ENCODE assay signal across 8 cellular contexts in the genomic region with DNA sequence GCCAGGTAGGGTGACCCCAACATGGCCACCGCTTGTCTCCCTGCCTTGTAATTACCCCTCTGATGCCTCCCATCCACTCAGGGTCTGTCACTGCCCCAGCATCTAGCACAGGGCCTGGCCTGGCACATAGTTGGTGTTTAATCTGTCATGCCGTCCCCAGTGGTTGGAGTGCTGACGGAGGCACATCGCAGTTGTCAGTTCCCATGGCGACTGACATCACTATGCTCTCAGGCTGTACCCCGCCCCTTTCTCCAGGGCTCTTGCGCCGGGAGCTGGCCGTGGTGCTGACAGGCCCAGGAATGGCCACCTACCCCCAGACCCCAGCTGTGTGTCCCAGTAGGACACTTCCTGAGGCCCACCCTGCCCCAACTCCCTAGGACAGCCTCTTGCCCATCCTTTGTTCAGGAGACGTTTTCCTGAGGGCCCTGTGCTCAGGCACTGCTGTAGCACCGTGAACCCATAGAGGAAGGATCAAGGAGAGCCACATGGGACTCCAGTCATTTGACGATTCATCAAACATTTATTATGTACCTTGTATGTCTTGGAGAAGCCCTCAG. TPM values are rescaled to one million over a fixed set of nuclear protein-coding genes. Genes with fewer than 3 reads are reported as not detected.
DNase-seq lines count a peak whose midpoint lies in the region; ATAC-seq and TF ChIP-seq lines count a peak whose summit lies in the region.

No MANE protein-coding gene starts in this region.

- peak overlapping the region; percentile 66 for H3K4me3 Mint-ChIP-seq in neural crest cell

- peaks cover 12% of the 10 kb centered on the region for H3K27me3 ChIP-seq in fibroblast of lung (ENCODE audit: control insufficient read depth, insufficient read depth, low read length)

- no peaks in the 10 kb centered on the region for H3K9me3 ChIP-seq in fibroblast of lung (ENCODE audit: control insufficient read depth, insufficient read depth, low read depth, low read length)

- H3K4me1 ChIP-seq in fibroblast of lung (ENCODE audit: control insufficient read depth, extremely low read depth, insufficient read depth, low read length) = no peaks in the 10 kb centered on the region

- no peak for TF ChIP-seq CTCF in fibroblast of lung (conservative IDR thresholded peaks at IDR 0.05 in 1 of 2, IDR thresholded peaks at IDR 0.05 in 1 of 2; ENCODE audit: low read depth in 1 of 2, low read length in 2 of 2)
- no peak for TF ChIP-seq CTCF in neural crest cell (conservative IDR thresholded peaks at IDR 0.05)
- no peak for TF ChIP-seq CTCF in GM13976 (IDR thresholded peaks at IDR 0.05; ENCODE audit: borderline replicate concordance, control extremely low read depth, extremely low read depth, insufficient read depth, missing control alignments)

- peaks cover 19% of the 10 kb centered on the region for H3K27me3 Mint-ChIP-seq in neural crest cell (ENCODE audit: low read depth)

- H3K9ac ChIP-seq in fibroblast of lung (ENCODE audit: insufficient read depth, low read length) = no peak overlapping the region

- no peaks in the 10 kb centered on the region for H3K36me3 Mint-ChIP-seq in neural crest cell (ENCODE audit: low read depth)

- H3K79me2 ChIP-seq in fibroblast of lung (ENCODE audit: control insufficient read depth, insufficient read depth, low read length) = no peaks in the 10 kb centered on the region

- ATAC-seq in GM19452 (IDR thresholded peaks at IDR 0.05; ENCODE audit: unreplicated experiment) = no peak

- in situ Hi-C loops in GM13976 (cut with MboI; ENCODE audit: low sequenced_read_pairs, unreplicated experiment) = no loop called here

- H4K20me1 ChIP-seq in fibroblast of lung (ENCODE audit: control insufficient read depth, extremely low read depth, insufficient read depth, low read length) = no peaks in the 10 kb centered on the region

- H3K27ac ChIP-seq in fibroblast of lung (ENCODE audit: insufficient read depth, low read length) = no peak overlapping the region

- H3K4me3 ChIP-seq in fibroblast of lung (replicated peaks in 1 of 4; ENCODE audit: control extremely low read depth in 1 of 4, insufficient read depth in 1 of 4, low read depth in 3 of 4, low read length in 4 of 4) = no peak overlapping the region

- no peaks in the 10 kb centered on the region for H3K9me3 Mint-ChIP-seq in neural crest cell

- H2AFZ ChIP-seq in fibroblast of lung (ENCODE audit: low read length) = no peak overlapping the region

- H3K4me1 Mint-ChIP-seq in neural crest cell = peaks cover 53% of the 10 kb centered on the region

- H3K36me3 ChIP-seq in fibroblast of lung (ENCODE audit: control insufficient read depth, insufficient read depth, low read length) = no peaks in the 10 kb centered on the region

- peak overlapping the region; percentile 81 for H3K27ac Mint-ChIP-seq in neural crest cell (ENCODE audit: unreplicated experiment)

- no peak overlapping the region for H3K4me2 ChIP-seq in fibroblast of lung (ENCODE audit: extremely low read depth, insufficient read depth, low read length)

- DNase-seq in EH (ENCODE audit: low read depth) (peak; percentile 71), NOMO-1 treated with dmso at 0.1 percent for 144 hours (lab: John Stamatoyannopoulos, UW; ENCODE audit: unreplicated experiment) (peak; percentile 34), fibroblast of lung (ENCODE audit: low read depth in 2 of 2) (peak; percentile 42), neural crest cell (ENCODE audit: low read depth, low spot score) (peak; percentile 71), GM13976 (ENCODE audit: low spot score) (no peak), NCI-H2171 treated with DMSO at 0.1 percent for 48 hours (lab: John Stamatoyannopoulos, UW) (no peak)
- DNase-seq in stimulated activated naive CD4-positive, alpha-beta T cell treated with Interleukin-2 at 50 U/mL for 16 hours (lab: John Stamatoyannopoulos, UW) = no peak

RNA-seq across cellular contexts. Expression of gene FAM222A, which starts 23.0 kb away (rescaled TPM):
- total RNA-seq in fibroblast of lung (under 0.01 TPM in 1 of 2 replicates, not detected in the other), neural crest cell (12.5 and 13.9 TPM in 2 replicates)
- 0.05 and 0.18 TPM in 2 replicates for polyA plus RNA-seq in fibroblast of lung
- polyA plus RNA-seq in fibroblast of lung (2012) = 0.07 and 0.29 TPM in 2 replicates
- not detected in 2 replicates for polyA minus RNA-seq in fibroblast of lung (ENCODE audit: low replicate concordance)

Comparison
In these comparisons a context has a peak if more than half of its experiments do, and no peak if none do; other contexts are left out.
1. DNase-seq: peak in EH (single experiment), NOMO-1 treated with dmso at 0.1 percent for 144 hours (single experiment), fibroblast of lung (2 of 2) and neural crest cell (single experiment); none in stimulated activated naive CD4-positive, alpha-beta T cell treated with Interleukin-2 at 50 U/mL for 16 hours (single experiment), GM13976 (single experiment) and NCI-H2171 treated with DMSO at 0.1 percent for 48 hours (single experiment).
2. RNA of gene FAM222A, which starts 23.0 kb away (total RNA-seq): 12.5 to 13.9 TPM in neural crest cell; under 0.01 TPM in fibroblast of lung; every median in the first group is over 10 times any median in the second.